ENCODE assay signal across 1 cellular context in the genomic region with DNA sequence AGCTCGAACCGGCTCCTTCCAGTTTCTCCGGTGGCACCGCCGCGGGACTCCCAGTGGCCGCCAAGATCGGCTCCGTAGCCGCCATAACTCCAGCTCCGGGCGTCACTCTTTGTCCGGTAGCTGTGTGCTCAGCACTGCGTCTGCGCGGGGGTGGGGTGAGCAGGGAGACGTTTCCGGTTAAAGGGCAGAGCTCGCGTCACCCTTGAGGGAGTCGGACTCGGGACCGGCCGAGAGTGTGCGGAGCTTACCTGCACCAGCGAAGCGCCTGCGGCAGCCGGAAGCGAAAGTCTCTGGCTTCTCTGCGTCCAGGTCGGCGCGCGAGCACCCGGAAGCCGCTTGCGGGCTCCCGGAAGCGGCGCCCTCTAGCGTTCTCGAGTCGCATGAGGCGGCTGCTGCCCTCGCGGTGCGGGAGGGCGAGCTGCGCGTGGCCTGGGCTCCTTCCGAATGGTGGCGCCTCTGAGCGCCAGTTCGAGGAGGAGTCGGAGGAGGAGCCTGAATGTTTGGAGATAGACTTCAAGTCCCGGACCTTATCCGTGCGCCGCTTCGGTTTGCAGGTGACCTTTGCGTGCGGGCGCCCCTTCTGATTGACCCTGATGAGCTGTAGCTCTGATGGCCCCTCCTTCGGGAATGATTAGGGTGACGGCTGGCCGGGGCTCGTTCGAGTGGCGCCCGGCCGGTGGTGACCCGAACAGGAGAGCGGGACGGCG.
TF ChIP-seq lines count a peak whose summit lies in the region.

A gene (minus strand): TSS at position 303 of the 707 bp plus-strand sequence. CDS start 218 bp downstream, at position 85.

TF ChIP-seq in K562, 482 proteins besides CTCF, POLR2A, EP300 and RAD21 (continued from another document and continues in another):
- TF ChIP-seq POLR2B (IDR thresholded peaks at IDR 0.05; ENCODE audit: low read depth, partially characterized antibody) (peak; percentile 72), GABPA (tag; conservative IDR thresholded peaks at IDR 0.05; ENCODE audit: low read depth) (peak; percentile 100), E2F3 (CRISPR knock-in tag; IDR thresholded peaks at IDR 0.05) (0 out of 2 replicates have a peak, but pooled peaks have one; percentile 54), RBM17 (IDR thresholded peaks at IDR 0.05; ENCODE audit: borderline replicate concordance, low read depth, low read length) (no peak), EZH2 (IDR thresholded peaks at IDR 0.05; ENCODE audit: borderline replicate concordance, low read depth, low read length) (no peak), HMGN3 (IDR thresholded peaks at IDR 0.05; ENCODE audit: borderline replicate concordance, extremely low read depth, insufficient read length, low read depth, low read length) (peak; percentile 40), ZNF140 (CRISPR knock-in tag; IDR thresholded peaks at IDR 0.05) (no peak), HEY1 (CRISPR knock-in tag; IDR thresholded peaks at IDR 0.05; ENCODE audit: borderline replicate concordance) (no peak), MEIS2 (IDR thresholded peaks at IDR 0.05; ENCODE audit: partially characterized antibody) (peak; percentile 61), TEAD1 (CRISPR knock-in tag; IDR thresholded peaks at IDR 0.05) (0 out of 4 replicates have a peak, but pooled peaks of 1 of the 2 experiments have one; percentile 50), MCM5 (IDR thresholded peaks at IDR 0.05; ENCODE audit: low read depth) (no peak), KLF13 (tag; IDR thresholded peaks at IDR 0.05; ENCODE audit: borderline replicate concordance, low read depth) (no peak; the same call in 1 of the 2 replicates), ZNF780A (CRISPR knock-in tag; IDR thresholded peaks at IDR 0.05) (no peak), CBX8 (IDR thresholded peaks at IDR 0.05; ENCODE audit: borderline replicate concordance, extremely low read depth, low read depth, low read length, poor library complexity, severe bottlenecking) (no peak), SAP30 (IDR thresholded peaks at IDR 0.05; ENCODE audit: borderline replicate concordance, insufficient read depth, low read depth, low read length, poor library complexity, severe bottlenecking) (peak; percentile 19), DIDO1 (tag; IDR thresholded peaks at IDR 0.05; ENCODE audit: low read depth) (peak; percentile 86), PHF21A (IDR thresholded peaks at IDR 0.05; ENCODE audit: borderline replicate concordance, low read depth) (peak; percentile 87), TAF7 (tag; IDR thresholded peaks at IDR 0.05) (peak; percentile 78; the same call in 1 of the 2 replicates), ESRRB (CRISPR knock-in tag; IDR thresholded peaks at IDR 0.05; ENCODE audit: borderline replicate concordance) (no peak), SIN3A (IDR thresholded peaks at IDR 0.05; ENCODE audit: borderline replicate concordance in 2 of 2, control insufficient read depth in 1 of 2, low read depth in 2 of 2, low read length in 2 of 2) (peak in 1 of 2 experiments; percentile 29; a peak in 1 of 4 replicates), RFX7 (CRISPR knock-in tag; IDR thresholded peaks at IDR 0.05) (no peak), ZNF23 (CRISPR knock-in tag; IDR thresholded peaks at IDR 0.05) (no peak), SMARCC2 (IDR thresholded peaks at IDR 0.05; ENCODE audit: low read depth) (no peak), ZBTB8A (IDR thresholded peaks at IDR 0.05; ENCODE audit: partially characterized antibody) (no peak), KDM4B (IDR thresholded peaks at IDR 0.05; ENCODE audit: borderline replicate concordance in 2 of 2, low read depth in 1 of 2) (peak in 1 of 2 experiments; percentile 96; a peak in 2 of 4 replicates), ZBTB1 (CRISPR knock-in tag; IDR thresholded peaks at IDR 0.05; ENCODE audit: borderline replicate concordance, low read depth) (peak; percentile 35; the same call in 1 of the 2 replicates), KDM5B (IDR thresholded peaks at IDR 0.05; ENCODE audit: insufficient replicate concordance, low read depth, low read length) (peak; percentile 74), ZNF57 (CRISPR knock-in tag; IDR thresholded peaks at IDR 0.05) (0 out of 2 replicates have a peak, but pooled peaks have one; percentile 37), RB1 (IDR thresholded peaks at IDR 0.05; ENCODE audit: low read depth) (peak; percentile 96), PRPF4 (IDR thresholded peaks at IDR 0.05; ENCODE audit: insufficient read depth, low read depth, low read length, poor library complexity, severe bottlenecking) (peak; percentile 16), SRF (CRISPR knock-in tag; IDR thresholded peaks at IDR 0.05) (peak in 1 of 2 experiments; percentile 82; a peak in 2 of 4 replicates), SMAD3 (CRISPR knock-in tag; conservative IDR thresholded peaks at IDR 0.05) (no peak), MIER1 (IDR thresholded peaks at IDR 0.05; ENCODE audit: low read depth) (no peak), NR1H2 (CRISPR knock-in tag; IDR thresholded peaks at IDR 0.05) (peak; percentile 32; the same call in 1 of the 2 replicates), ZNF217 (CRISPR knock-in tag; IDR thresholded peaks at IDR 0.05) (no peak), CREBBP (IDR thresholded peaks at IDR 0.05; ENCODE audit: low read depth, low read length) (no peak), MCM3 (IDR thresholded peaks at IDR 0.05) (no peak)
- TF ChIP-seq, protein P1, sequence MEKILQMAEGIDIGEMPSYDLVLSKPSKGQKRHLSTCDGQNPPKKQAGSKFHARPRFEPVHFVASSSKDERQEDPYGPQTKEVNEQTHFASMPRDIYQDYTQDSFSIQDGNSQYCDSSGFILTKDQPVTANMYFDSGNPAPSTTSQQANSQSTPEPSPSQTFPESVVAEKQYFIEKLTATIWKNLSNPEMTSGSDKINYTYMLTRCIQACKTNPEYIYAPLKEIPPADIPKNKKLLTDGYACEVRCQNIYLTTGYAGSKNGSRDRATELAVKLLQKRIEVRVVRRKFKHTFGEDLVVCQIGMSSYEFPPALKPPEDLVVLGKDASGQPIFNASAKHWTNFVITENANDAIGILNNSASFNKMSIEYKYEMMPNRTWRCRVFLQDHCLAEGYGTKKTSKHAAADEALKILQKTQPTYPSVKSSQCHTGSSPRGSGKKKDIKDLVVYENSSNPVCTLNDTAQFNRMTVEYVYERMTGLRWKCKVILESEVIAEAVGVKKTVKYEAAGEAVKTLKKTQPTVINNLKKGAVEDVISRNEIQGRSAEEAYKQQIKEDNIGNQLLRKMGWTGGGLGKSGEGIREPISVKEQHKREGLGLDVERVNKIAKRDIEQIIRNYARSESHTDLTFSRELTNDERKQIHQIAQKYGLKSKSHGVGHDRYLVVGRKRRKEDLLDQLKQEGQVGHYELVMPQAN (IDR thresholded peaks at IDR 0.05; ENCODE audit: borderline replicate concordance), result no peak
- TF ChIP-seq, protein P2, sequence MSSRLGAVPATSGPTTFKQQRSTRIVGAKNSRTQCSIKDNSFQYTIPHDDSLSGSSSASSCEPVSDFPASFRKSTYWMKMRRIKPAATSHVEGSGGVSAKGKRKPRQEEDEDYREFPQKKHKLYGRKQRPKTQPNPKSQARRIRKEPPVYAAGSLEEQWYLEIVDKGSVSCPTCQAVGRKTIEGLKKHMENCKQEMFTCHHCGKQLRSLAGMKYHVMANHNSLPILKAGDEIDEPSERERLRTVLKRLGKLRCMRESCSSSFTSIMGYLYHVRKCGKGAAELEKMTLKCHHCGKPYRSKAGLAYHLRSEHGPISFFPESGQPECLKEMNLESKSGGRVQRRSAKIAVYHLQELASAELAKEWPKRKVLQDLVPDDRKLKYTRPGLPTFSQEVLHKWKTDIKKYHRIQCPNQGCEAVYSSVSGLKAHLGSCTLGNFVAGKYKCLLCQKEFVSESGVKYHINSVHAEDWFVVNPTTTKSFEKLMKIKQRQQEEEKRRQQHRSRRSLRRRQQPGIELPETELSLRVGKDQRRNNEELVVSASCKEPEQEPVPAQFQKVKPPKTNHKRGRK (tag; IDR thresholded peaks at IDR 0.05), result no peak
- TF ChIP-seq, protein P3, sequence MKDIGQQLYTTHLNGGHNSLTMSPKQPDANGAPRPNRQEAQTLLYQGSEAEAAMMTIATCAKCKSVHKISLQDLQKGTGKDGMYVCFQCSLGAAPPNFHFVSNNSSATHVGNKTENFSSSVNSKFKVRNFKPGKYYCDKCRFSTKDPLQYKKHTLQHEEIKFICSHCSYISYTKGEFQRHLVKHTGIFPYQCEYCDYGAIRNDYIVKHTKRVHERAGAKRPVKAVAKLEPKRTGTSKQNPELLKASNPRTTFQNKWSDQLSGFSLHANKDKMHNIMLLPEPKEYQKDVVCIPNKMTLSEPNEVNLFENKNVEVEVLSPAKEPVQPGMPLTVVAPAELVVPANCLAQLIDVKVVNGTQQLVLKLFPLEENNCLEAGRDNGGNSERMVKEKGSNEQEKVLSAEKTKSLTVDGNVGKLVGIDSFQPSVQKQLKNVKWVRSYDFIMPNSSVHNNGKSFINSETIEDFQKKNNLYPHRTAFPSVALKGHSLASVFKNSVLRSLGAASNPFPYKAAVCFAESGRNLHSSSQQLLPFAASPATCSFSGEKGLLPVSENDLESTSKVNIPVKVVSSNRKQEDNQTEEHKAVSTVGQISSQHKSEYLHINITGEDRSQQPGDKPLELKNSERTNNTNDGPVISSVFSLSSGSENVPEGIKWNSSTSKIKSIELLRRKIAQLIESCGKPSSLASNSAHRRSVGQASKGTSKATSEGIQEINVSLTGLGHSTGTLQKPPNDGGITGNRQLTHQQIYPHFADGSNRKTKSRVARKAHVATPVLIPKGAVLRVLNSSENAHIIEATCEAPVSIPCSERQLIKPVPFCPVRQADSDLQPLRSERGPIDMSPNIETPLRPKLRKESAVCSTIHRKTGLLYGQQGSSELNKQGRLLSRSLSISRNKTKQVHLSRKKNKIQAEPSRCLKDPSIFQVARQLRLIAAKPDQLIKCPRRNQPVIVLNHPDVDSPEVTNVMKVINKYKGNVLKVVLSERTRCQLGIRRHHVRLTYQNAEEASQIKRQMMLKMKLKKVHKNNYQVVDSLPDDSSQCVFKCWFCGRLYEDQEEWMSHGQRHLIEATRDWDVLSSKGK (CRISPR knock-in tag; IDR thresholded peaks at IDR 0.05), result no peak
- TF ChIP-seq, protein P4, sequence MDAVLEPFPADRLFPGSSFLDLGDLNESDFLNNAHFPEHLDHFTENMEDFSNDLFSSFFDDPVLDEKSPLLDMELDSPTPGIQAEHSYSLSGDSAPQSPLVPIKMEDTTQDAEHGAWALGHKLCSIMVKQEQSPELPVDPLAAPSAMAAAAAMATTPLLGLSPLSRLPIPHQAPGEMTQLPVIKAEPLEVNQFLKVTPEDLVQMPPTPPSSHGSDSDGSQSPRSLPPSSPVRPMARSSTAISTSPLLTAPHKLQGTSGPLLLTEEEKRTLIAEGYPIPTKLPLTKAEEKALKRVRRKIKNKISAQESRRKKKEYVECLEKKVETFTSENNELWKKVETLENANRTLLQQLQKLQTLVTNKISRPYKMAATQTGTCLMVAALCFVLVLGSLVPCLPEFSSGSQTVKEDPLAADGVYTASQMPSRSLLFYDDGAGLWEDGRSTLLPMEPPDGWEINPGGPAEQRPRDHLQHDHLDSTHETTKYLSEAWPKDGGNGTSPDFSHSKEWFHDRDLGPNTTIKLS (IDR thresholded peaks at IDR 0.05; ENCODE audit: borderline replicate concordance, low read depth), result peak; percentile 85
- TF ChIP-seq, protein P5, sequence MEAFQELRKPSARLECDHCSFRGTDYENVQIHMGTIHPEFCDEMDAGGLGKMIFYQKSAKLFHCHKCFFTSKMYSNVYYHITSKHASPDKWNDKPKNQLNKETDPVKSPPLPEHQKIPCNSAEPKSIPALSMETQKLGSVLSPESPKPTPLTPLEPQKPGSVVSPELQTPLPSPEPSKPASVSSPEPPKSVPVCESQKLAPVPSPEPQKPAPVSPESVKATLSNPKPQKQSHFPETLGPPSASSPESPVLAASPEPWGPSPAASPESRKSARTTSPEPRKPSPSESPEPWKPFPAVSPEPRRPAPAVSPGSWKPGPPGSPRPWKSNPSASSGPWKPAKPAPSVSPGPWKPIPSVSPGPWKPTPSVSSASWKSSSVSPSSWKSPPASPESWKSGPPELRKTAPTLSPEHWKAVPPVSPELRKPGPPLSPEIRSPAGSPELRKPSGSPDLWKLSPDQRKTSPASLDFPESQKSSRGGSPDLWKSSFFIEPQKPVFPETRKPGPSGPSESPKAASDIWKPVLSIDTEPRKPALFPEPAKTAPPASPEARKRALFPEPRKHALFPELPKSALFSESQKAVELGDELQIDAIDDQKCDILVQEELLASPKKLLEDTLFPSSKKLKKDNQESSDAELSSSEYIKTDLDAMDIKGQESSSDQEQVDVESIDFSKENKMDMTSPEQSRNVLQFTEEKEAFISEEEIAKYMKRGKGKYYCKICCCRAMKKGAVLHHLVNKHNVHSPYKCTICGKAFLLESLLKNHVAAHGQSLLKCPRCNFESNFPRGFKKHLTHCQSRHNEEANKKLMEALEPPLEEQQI (IDR thresholded peaks at IDR 0.05), result peak; percentile 74; the same call in 1 of the 2 replicates
- TF ChIP-seq, protein P6, sequence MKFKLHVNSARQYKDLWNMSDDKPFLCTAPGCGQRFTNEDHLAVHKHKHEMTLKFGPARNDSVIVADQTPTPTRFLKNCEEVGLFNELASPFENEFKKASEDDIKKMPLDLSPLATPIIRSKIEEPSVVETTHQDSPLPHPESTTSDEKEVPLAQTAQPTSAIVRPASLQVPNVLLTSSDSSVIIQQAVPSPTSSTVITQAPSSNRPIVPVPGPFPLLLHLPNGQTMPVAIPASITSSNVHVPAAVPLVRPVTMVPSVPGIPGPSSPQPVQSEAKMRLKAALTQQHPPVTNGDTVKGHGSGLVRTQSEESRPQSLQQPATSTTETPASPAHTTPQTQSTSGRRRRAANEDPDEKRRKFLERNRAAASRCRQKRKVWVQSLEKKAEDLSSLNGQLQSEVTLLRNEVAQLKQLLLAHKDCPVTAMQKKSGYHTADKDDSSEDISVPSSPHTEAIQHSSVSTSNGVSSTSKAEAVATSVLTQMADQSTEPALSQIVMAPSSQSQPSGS (CRISPR knock-in tag; IDR thresholded peaks at IDR 0.05), result no peak; the same call in 1 of the 2 replicates
- TF ChIP-seq, protein P7, sequence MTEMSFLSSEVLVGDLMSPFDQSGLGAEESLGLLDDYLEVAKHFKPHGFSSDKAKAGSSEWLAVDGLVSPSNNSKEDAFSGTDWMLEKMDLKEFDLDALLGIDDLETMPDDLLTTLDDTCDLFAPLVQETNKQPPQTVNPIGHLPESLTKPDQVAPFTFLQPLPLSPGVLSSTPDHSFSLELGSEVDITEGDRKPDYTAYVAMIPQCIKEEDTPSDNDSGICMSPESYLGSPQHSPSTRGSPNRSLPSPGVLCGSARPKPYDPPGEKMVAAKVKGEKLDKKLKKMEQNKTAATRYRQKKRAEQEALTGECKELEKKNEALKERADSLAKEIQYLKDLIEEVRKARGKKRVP (CRISPR knock-in tag; IDR thresholded peaks at IDR 0.05), result no peak
